ENCODE assay signal across 13 cellular contexts in the genomic region with DNA sequence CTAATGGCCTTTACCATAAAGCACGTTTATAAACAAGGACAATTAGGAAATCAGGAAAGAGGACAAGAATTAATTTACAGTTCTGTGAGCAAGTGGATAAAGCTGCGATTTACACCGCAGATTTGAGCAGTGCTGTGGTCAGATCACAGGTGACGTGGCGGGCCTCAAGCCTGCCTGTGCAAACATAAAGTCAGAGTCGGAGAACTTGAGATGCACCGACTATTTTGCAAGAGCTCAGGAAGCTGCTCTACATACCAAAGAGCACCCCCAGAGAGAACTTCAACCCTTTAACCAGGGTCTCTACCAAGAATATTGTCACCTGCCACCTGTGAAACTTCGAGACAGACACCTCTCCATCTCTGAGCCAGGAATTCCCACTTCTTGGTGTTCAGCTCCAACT. TPM values are rescaled to one million over a fixed set of nuclear protein-coding genes. Genes with fewer than 3 reads are reported as not detected.
"Had no signal": no experiment of that assay in that cellular context is flagged by ENCODE, and none has a peak within 500 bp of the region (broad histone marks: within the 10 kb centered on the region; RNA-seq: fewer than 3 reads in every experiment).

No MANE protein-coding gene starts in this region.

- H3K27me3 Mint-ChIP-seq: stimulated activated naive CD8-positive, alpha-beta T cell treated with anti-CD3 and anti-CD28 coated beads, Interleukin-15, amount 100 ng/mL, for 72 hours had no signal

- H3K9me3 ChIP-seq: left ventricle myocardium inferior, thoracic aorta had no signal

- H3K36me3 ChIP-seq: brain microvascular endothelial cell, left ventricle myocardium inferior, thoracic aorta had no signal

- H3K4me1 Mint-ChIP-seq: stimulated activated naive CD8-positive, alpha-beta T cell treated with anti-CD3 and anti-CD28 coated beads, Interleukin-15, amount 100 ng/mL, for 72 hours had no signal

- H3K27ac ChIP-seq: brain microvascular endothelial cell, left ventricle myocardium inferior, thoracic aorta had no signal

- H3K4me3 Mint-ChIP-seq: activated naive CD8-positive, alpha-beta T cell; activated T-cell treated with anti-CD3 and anti-CD28 coated beads, Interleukin-2, amount 50 U/mL, for 24 hours; stimulated activated naive CD8-positive, alpha-beta T cell treated with anti-CD3 and anti-CD28 coated beads, Interleukin-15, amount 100 ng/mL, for 72 hours had no signal

- H3K27me3 ChIP-seq: brain microvascular endothelial cell had no signal

- H3K9me3 Mint-ChIP-seq: activated T-cell treated with anti-CD3 and anti-CD28 coated beads, Interleukin-2, amount 50 U/mL, for 24 hours; stimulated activated naive CD8-positive, alpha-beta T cell treated with anti-CD3 and anti-CD28 coated beads, Interleukin-15, amount 100 ng/mL, for 72 hours had no signal

- H3K4me3 ChIP-seq: left ventricle myocardium inferior, thoracic aorta had no signal

- H3K36me3 Mint-ChIP-seq: activated naive CD8-positive, alpha-beta T cell had no signal

- DNase-seq: activated effector memory CD4-positive, alpha-beta T cell treated with anti-CD3 and anti-CD28 coated beads, Interleukin-2, amount 50 U/mL, for 16 hours; activated T-cell treated with anti-CD3 and anti-CD28 coated beads, Interleukin-2, amount 50 U/mL, for 24 hours; amygdala; brain microvascular endothelial cell; cerebellar nuclear complex; dermis blood vessel endothelial cell; left ventricle myocardium inferior; stimulated activated CD4-positive, alpha-beta T cell treated with anti-CD3 and anti-CD28 coated beads, Interleukin-4, amount 100 ng/mL, for 1 hour; stimulated activated naive CD8-positive, alpha-beta T cell treated with anti-CD3 and anti-CD28 coated beads, Interleukin-15, amount 100 ng/mL, for 72 hours had no signal

- H3K27ac Mint-ChIP-seq: activated naive CD8-positive, alpha-beta T cell; activated T-cell treated with anti-CD3 and anti-CD28 coated beads, Interleukin-2, amount 50 U/mL, for 24 hours; stimulated activated naive CD8-positive, alpha-beta T cell treated with anti-CD3 and anti-CD28 coated beads, Interleukin-15, amount 100 ng/mL, for 72 hours had no signal

- ATAC-seq: activated CD4-positive, CD25-positive, alpha-beta regulatory T cell treated with anti-CD3 and anti-CD28 coated beads, Interleukin-2, amount 50 U/mL, for 24 hours; stimulated activated naive CD8-positive, alpha-beta T cell treated with anti-CD3 and anti-CD28 coated beads, Interleukin-15, amount 100 ng/mL, for 72 hours had no signal

RNA-seq across cellular contexts. Expression of gene MECOM, which starts 35.7 kb away (rescaled TPM):
- total RNA-seq: T-helper 2 cell treated with Interferon-gamma antibody and Interleukin-4, amounts not matched to agents 100 ng/mL and 5 ng/mL, for 36 hours had no signal
